8 cellular contexts compared by ENCODE assay signal in the genomic region with DNA sequence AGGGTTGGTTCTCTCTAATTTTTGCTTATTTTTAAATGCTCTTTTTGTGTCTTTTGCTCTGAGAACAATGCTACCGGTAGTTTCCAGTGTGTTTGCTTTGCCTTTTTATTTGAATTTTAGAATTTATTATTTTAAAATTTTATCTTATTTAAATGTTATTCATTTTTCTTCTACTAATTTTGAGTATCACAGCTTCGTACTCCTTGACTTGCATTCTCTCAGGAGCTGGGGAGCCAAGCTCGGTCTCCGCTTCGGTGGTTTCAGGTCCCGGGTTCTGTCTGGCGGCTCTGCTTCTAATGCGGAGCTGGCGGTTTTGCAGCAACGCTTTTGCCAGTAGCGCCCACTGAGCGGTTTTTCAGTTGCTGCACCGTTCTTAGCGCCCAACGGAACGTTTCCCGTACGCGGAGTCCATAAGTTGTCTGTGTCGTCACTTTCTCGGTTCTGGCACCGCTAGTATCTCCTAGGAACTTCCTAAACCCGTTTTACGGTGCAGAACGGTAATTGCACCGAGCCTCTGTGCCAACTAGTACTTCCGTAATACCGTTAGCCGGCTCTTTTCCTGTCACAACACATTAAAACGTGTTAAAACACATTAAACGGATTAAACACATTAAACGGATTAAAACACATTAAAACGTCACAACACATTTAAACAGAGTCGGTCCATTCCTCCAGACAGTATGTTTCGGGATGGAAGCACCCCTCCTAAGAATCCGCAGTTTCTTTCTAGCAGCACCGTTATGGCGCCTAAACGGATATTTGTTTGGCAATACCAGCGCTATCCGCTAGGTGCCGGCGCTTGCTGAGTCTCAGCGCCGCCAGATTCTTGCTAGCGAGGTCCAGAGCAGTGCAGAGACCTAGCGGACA. TPM values are rescaled to one million over a fixed set of nuclear protein-coding genes. Genes with fewer than 3 reads are reported as not detected.
DNase-seq lines count a peak whose midpoint lies in the region; ATAC-seq and TF ChIP-seq lines count a peak whose summit lies in the region.

No MANE protein-coding gene starts in this region.

- H3K4me3 ChIP-seq in SK-N-MC (peak overlapping the region; percentile 93), heart left ventricle (peak overlapping the region; percentile 6 to 77 (median 68)), prostate gland (peak overlapping the region; percentile 20 to 26)

- peak overlapping the region; percentile 99 to 100 for H3K27ac Mint-ChIP-seq in activated naive CD4-positive, alpha-beta T cell treated with anti-CD3 and anti-CD28 coated beads, Interleukin-2, amount 50 U/mL, for 72 hours

- H3K9me3 ChIP-seq in SK-N-MC (ENCODE audit: low read depth, low read length) (no peaks in the 10 kb centered on the region), heart left ventricle (no peaks in the 10 kb centered on the region), prostate gland (no peaks in the 10 kb centered on the region)

- peak; percentile 79 for DNase-seq in SK-N-MC (ENCODE audit: low read depth, low spot score)
- DNase-seq in activated naive CD4-positive, alpha-beta T cell treated with anti-CD3 and anti-CD28 coated beads, Interleukin-2, amount 50 U/mL, for 72 hours (ENCODE audit: low spot score in 2 of 2), result peak; percentile 87 to 89
- DNase-seq in heart left ventricle, result peak; percentile 88 to 92 (median 89)
- DNase-seq in prostate gland (ENCODE audit: low spot score), result peak; percentile 74
- DNase-seq in ureter (ENCODE audit: low spot score), result peak; percentile 84

- TF ChIP-seq POLR2A in heart left ventricle (IDR thresholded peaks at IDR 0.05) (no peak), prostate gland (IDR thresholded peaks at IDR 0.05) (no peak)

- H3K27ac ChIP-seq in C4-2B (no peak overlapping the region), SK-N-MC (peak overlapping the region; percentile 84), heart left ventricle (peak overlapping the region; percentile 86 to 99 (median 96)), prostate gland (peak overlapping the region; percentile 17 to 90)

- H3K36me3 ChIP-seq in SK-N-MC (ENCODE audit: insufficient read depth, low read length) (no peaks in the 10 kb centered on the region), heart left ventricle (no peaks in the 10 kb centered on the region), prostate gland (no peaks in the 10 kb centered on the region)

- TF ChIP-seq CTCF in C4-2B (conservative IDR thresholded peaks at IDR 0.05) (peak; percentile 94), heart left ventricle (IDR thresholded peaks at IDR 0.05) (peak; percentile 71 to 90 (median 84)), prostate gland (IDR thresholded peaks at IDR 0.05) (peak; percentile 47 to 81 (median 64))

- peaks cover 0 to 26% of the 10 kb centered on the region in 2 donors for H3K36me3 Mint-ChIP-seq in activated naive CD4-positive, alpha-beta T cell treated with anti-CD3 and anti-CD28 coated beads, Interleukin-2, amount 50 U/mL, for 72 hours

- H3K4me1 ChIP-seq in heart left ventricle, result peaks cover 0 to 31% (median 13%) of the 10 kb centered on the region in 12 donors
- H3K4me1 ChIP-seq in prostate gland (replicated peaks), result no peaks in the 10 kb centered on the region

- no peaks in the 10 kb centered on the region for H3K9me3 Mint-ChIP-seq in activated naive CD4-positive, alpha-beta T cell treated with anti-CD3 and anti-CD28 coated beads, Interleukin-2, amount 50 U/mL, for 72 hours

- H3K27me3 ChIP-seq in heart left ventricle, result peaks cover 14 to 97% (median 63%) of the 10 kb centered on the region in 9 donors
- H3K27me3 ChIP-seq in prostate gland (replicated peaks; ENCODE audit: insufficient read depth), result no peaks in the 10 kb centered on the region

- ATAC-seq in GM19372 (IDR thresholded peaks at IDR 0.05; ENCODE audit: low read depth, unreplicated experiment) (peak; percentile 58), HG03521 (IDR thresholded peaks at IDR 0.05; ENCODE audit: unreplicated experiment) (peak; percentile 51), heart left ventricle (peak; percentile 62 to 85 (median 78))
- peak; percentile 59 to 61 for ATAC-seq in activated naive CD4-positive, alpha-beta T cell treated with anti-CD3 and anti-CD28 coated beads, Interleukin-2, amount 50 U/mL, for 72 hours

- intact Hi-C loops in heart left ventricle (cut with DNase I), result loop anchor here (1.0 to 10.0 kb wide), 15 partner anchors 13 to 128 kb away; partner anchors contain the start of genes ANXA2R (in 5 of the 10) and ZNF131 (in 1 of the 10)
- intact Hi-C loops in prostate gland (cut with DNase I), result loop anchor here (5.0 kb wide), 1 partner anchor 48 kb away; the partner anchor contains the start of gene ANXA2R

- 3% methylated on average over 47 of the region's 47 CpGs for WGBS in heart left ventricle, 4 donors
- WGBS in prostate gland, result 13% methylated on average over 47 of the region's 47 CpGs

- peak overlapping the region; percentile 90 for H3K9ac ChIP-seq in SK-N-MC (ENCODE audit: insufficient read length)

RNA-seq across cellular contexts. Expression of gene ANXA2R, which starts 45.6 kb away (rescaled TPM):
- total RNA-seq in activated naive CD4-positive, alpha-beta T cell treated with anti-CD3 and anti-CD28 coated beads, Interleukin-2, amount 50 U/mL, for 72 hours, result 1 to 10 TPM; 5.3 to 8.4 TPM
- 1 to 10 TPM in 7 of 9 donors, under 1 TPM in 2; 0.49 to 2.4 (median 1.4) TPM for total RNA-seq in heart left ventricle
- 1 to 10 TPM; 1.1 to 2.0 TPM for polyA plus RNA-seq in heart left ventricle
- total RNA-seq in prostate gland, result 1 to 10 TPM; 4.5 to 5.3 TPM
- total RNA-seq in ureter, result 4.4 TPM

Comparison
In these comparisons a context has a peak if more than half of its experiments do, and no peak if none do; other contexts are left out.
1. H3K4me3 ChIP-seq: peak in every context shown above with its lines; median percentile 93 in SK-N-MC; 68 in heart left ventricle; 23 in prostate gland.